8 cellular contexts compared by ENCODE assay signal in the genomic region with DNA sequence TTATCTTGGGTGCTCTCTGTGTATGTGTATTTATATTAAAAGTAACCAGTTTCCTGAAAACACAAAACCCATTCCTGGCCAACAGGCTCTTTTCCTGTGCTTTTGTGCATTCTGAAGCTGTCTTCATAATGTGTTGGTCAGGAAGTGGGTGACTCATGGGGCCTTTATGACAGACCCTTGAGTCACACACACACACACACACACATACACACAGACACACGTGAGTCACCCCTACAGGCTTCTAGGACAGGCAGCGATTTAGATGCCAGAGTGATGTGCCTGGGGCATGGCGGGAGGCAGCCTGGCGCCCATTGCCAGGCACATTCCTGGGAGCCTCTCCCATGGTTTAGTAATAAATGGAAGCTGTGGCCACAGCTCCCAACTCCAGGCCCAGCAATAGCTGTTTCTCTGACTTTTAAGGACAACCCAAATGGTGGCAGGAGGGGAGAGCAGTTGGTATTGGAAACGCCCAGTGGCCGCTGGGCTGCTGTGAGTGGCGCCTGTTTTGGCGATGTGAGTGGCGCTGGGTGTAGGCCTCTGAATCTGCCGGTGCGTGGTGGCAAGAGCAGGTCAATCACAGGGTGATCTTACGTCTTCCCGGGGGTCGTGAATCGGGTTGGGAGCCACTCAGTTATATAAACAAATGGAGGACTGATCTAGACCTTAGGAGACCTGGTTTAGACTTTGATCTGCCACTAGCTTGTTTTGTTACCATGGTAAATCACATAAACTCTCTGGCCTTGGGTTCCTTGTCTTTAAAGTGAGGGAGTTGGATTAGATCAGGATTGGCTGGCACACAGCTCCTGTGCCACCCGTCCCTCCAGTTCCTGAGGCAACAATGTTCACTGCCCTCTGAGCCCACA.
DNase-seq lines count a peak whose midpoint lies in the region; ATAC-seq and TF ChIP-seq lines count a peak whose summit lies in the region.

No MANE protein-coding gene starts in this region.

- TF ChIP-seq CTCF in CD14-positive monocyte (IDR thresholded peaks at IDR 0.05) (no peak), LNCaP clone FGC (IDR thresholded peaks at IDR 0.05; ENCODE audit: control insufficient read depth, extremely low read depth, insufficient read depth) (no peak), fibroblast of mammary gland (conservative IDR thresholded peaks at IDR 0.05; ENCODE audit: control insufficient read depth, insufficient read depth, low read depth, low read length) (no peak)

- ATAC-seq in sciatic nerve = peak; percentile 56
- ATAC-seq in GM18873 (IDR thresholded peaks at IDR 0.05; ENCODE audit: low FRiP score, unreplicated experiment) = no peak

- intact Hi-C loops in CD14-positive monocyte (cut with micrococcal nuclease) (no loop called here), sciatic nerve (cut with DNase I) (no loop called here)

- H3K36me3 Mint-ChIP-seq in CD14-positive monocyte = peaks cover 0 to 2% of the 10 kb centered on the region in 2 donors

- no peak overlapping the region for H3K4me3 Mint-ChIP-seq in CD14-positive monocyte

- DNase-seq in CD14-positive monocyte (ENCODE audit: low spot score) = peak; percentile 80
- DNase-seq in LNCaP clone FGC (ENCODE audit: low read depth) = peak; percentile 22
- DNase-seq in activated CD8-positive, alpha-beta memory T cell treated with anti-CD3 and anti-CD28 coated beads, Interleukin-2, amount 50 U/mL, for 4 hours = peak; percentile 71
- DNase-seq in fibroblast of mammary gland (ENCODE audit: low read depth) = peak; percentile 100
- no peak for DNase-seq in sciatic nerve (ENCODE audit: low spot score)
- DNase-seq in NCI-H1694 (lab: John Stamatoyannopoulos, UW) = no peak
- no peak for DNase-seq in NCI-H82 (lab: John Stamatoyannopoulos, UW)

- H3K27ac Mint-ChIP-seq in CD14-positive monocyte = peak overlapping the region in 5 of 7 donors; percentile 61 to 90 (median 83)

- H3K9me3 Mint-ChIP-seq in CD14-positive monocyte = peaks cover 0 to 3% (median 0%) of the 10 kb centered on the region in 7 donors

- H3K4me1 Mint-ChIP-seq in CD14-positive monocyte = peaks cover 16% of the 10 kb centered on the region

- no peak overlapping the region for H3K4me3 ChIP-seq in LNCaP clone FGC (ENCODE audit: low read depth, low read length)
- H3K4me3 ChIP-seq in fibroblast of mammary gland (ENCODE audit: control insufficient read depth, low read depth, low read length) = no peak overlapping the region

- peaks cover 0 to 3% (median 0%) of the 10 kb centered on the region in 3 donors for H3K27me3 Mint-ChIP-seq in CD14-positive monocyte (ENCODE audit: low read depth in 3 of 3)

Comparison
In these comparisons a context has a peak if more than half of its experiments do, and no peak if none do; other contexts are left out.
1. DNase-seq: peak in CD14-positive monocyte (single experiment), LNCaP clone FGC (single experiment), activated CD8-positive, alpha-beta memory T cell treated with anti-CD3 and anti-CD28 coated beads, Interleukin-2, amount 50 U/mL, for 4 hours (single experiment) and fibroblast of mammary gland (single experiment); none in sciatic nerve (single experiment), NCI-H1694 (single experiment) and NCI-H82 (single experiment).